Comparison of ENCODE assay signal across 7 cellular contexts in genomic region chr6:166684866-166685265, GRCh38.
"Had no signal": no experiment of that assay in that cellular context is flagged by ENCODE, and none has a peak within 500 bp of the region (broad histone marks: within the 10 kb centered on the region; RNA-seq: fewer than 3 reads in every experiment).

No MANE protein-coding gene starts in this region.

- H3K9me3 Mint-ChIP-seq: HFFc6 had no signal

- DNase-seq: GM23248, GOT3, H7, HFFc6, IMR-90 had no signal

- H3K27ac Mint-ChIP-seq: HFFc6 had no signal

- H3K9ac ChIP-seq: GM23248 had no signal

- H3K9me3 ChIP-seq: HAP-1 had no signal

- H3K4me3 ChIP-seq: GM23248, HAP-1 had no signal

- H2AFZ ChIP-seq: GM23248 had no signal

- H3K4me1 ChIP-seq: HAP-1 had no signal

- H3K27ac ChIP-seq: GM23248 had no signal

- H3K36me3 ChIP-seq: HAP-1 had no signal

- H3K4me3 Mint-ChIP-seq: HFFc6 had no signal

- ATAC-seq: HCT116 had no signal
